ENCODE assay signal across 29 cellular contexts in the genomic region with DNA sequence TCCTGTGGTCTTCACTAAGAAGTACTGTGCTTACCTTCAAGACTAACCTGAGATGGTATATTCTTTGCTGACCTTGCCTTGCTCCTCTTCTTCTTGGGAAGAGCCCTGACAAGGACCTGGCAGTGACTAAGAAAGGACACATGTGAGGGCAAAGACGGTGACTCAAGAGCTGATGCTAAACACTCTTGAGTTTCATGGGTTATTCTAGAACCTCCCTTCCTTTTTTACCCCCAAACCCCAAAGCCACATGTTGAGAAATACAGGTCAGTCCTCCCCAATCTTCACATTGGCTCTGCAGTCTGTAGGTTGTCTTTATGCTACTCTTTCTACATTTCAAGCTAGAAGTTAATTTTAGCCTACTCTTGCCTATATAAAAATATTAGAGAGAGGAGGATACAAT.
"Had no signal": no experiment of that assay in that cellular context is flagged by ENCODE, and none has a peak within 500 bp of the region (broad histone marks: within the 10 kb centered on the region; RNA-seq: fewer than 3 reads in every experiment).

No MANE protein-coding gene starts in this region.

- H3K27me3 ChIP-seq: ascending aorta, body of pancreas, SJCRH30 had no signal

- H3K27ac ChIP-seq: ascending aorta, body of pancreas, SJCRH30 had no signal

- H3K4me3 ChIP-seq: ascending aorta, body of pancreas, K562, SJCRH30 had no signal

- H3K9me3 ChIP-seq: ascending aorta, SJCRH30 had no signal

- DNase-seq: activated CD4-positive, alpha-beta T cell treated with anti-CD3 and anti-CD28 coated beads for 48 hours; activated CD4-positive, alpha-beta T cell treated with anti-CD3 and anti-CD28 coated beads, Interleukin-2, amount 50 U/mL, for 48 hours; activated CD4-positive, CD25-positive, alpha-beta regulatory T cell treated with anti-CD3 and anti-CD28 coated beads, Interleukin-2, amount 50 U/mL, for 72 hours; activated CD8-positive, alpha-beta memory T cell treated with anti-CD3 and anti-CD28 coated beads, Interleukin-2, amount 10 ng/mL, durations not matched to agents 7 days and 5 days; activated effector memory CD4-positive, alpha-beta T cell treated with anti-CD3 and anti-CD28 coated beads, Interleukin-2, amount 50 U/mL, for 16 hours; activated naive CD4-positive, alpha-beta T cell treated with Interleukin-2 at 50 U/mL for 16 hours; activated naive CD8-positive, alpha-beta T cell treated with anti-CD3 and anti-CD28 coated beads, Interleukin-2, amount 50 U/mL, for 24 hours; activated T-cell treated with anti-CD3 and anti-CD28 coated beads, Interleukin-2, amount 50 U/mL, for 4 hours; amniotic stem cell; body of pancreas; central memory CD4-positive, alpha-beta T cell; Karpas-422; MM.1S; NCI-H1092 treated with DMSO at 0.1 percent for 48 hours; NCI-H1417 treated with DMSO at 0.1 percent for 48 hours; NCI-H1694; NCI-H2029; NCI-H2107; NCI-H2171 treated with DMSO at 0.1 percent for 48 hours; NCI-H226; NCI-H526; NCI-H774; SJCRH30; SW 1271 had no signal

- H3K4me1 ChIP-seq: ascending aorta, SJCRH30 had no signal

- ATAC-seq: activated CD8-positive, alpha-beta memory T cell treated with anti-CD3 and anti-CD28 coated beads, Interleukin-2, amount 10 ng/mL, durations not matched to agents 7 days and 5 days; activated naive CD4-positive, alpha-beta T cell treated with anti-CD3 and anti-CD28 coated beads, Interleukin-2, amount 50 U/mL, for 72 hours; activated naive CD8-positive, alpha-beta T cell treated with anti-CD3 and anti-CD28 coated beads, Interleukin-2, amount 50 U/mL, for 24 hours; activated T-cell treated with anti-CD3 and anti-CD28 coated beads, Interleukin-2, amount 50 U/mL, for 4 hours; body of pancreas; K562; SK-N-SH treated with all-trans-retinoic acid at 6 μM for 48 hours; WTC11 had no signal

- H3K36me3 ChIP-seq: ascending aorta, SJCRH30 had no signal
